ENCODE assay signal across 10 cellular contexts in the genomic region with DNA sequence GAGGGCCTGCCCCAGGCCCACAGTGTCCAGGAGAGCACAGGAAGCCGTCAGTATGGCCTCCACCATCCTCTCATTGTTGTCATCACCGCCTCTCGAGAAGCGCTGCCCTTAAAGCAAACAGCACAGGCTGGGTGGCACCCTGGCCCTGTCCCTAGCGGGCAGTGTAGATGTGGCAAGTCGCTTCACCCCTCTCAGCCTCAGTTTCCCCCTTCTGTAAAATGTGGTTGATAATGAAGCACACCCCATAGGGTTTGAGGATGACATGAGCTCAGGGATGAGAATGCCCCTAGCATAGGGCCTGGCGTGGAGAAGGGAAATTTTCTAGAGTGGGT. TPM values are rescaled to one million over a fixed set of nuclear protein-coding genes. Genes with fewer than 3 reads are reported as not detected.
DNase-seq lines count a peak whose midpoint lies in the region; ATAC-seq and TF ChIP-seq lines count a peak whose summit lies in the region.
"Had no signal": no experiment of that assay in that cellular context is flagged by ENCODE, and none has a peak within 500 bp of the region (broad histone marks: within the 10 kb centered on the region; RNA-seq: fewer than 3 reads in every experiment).

No MANE protein-coding gene starts in this region.

- peak overlapping the region; percentile 28 to 29 for H3K9ac ChIP-seq in stomach smooth muscle (ENCODE audit: low read length in 2 of 2)

- H3K27ac Mint-ChIP-seq in activated T-cell treated with anti-CD3 and anti-CD28 coated beads, Interleukin-2, amount 50 U/mL, for 24 hours: no peak overlapping the region
- H3K27ac Mint-ChIP-seq in T-helper 17 cell: peak overlapping the region; percentile 71

- intact Hi-C loops in left lung (cut with DNase I): loop anchor here in 1 of 2 donors (5.0 kb wide), 1 partner anchor 235 kb away; no protein-coding TSS in a partner anchor

- H3K27me3 Mint-ChIP-seq in activated T-cell treated with anti-CD3 and anti-CD28 coated beads, Interleukin-2, amount 50 U/mL, for 24 hours: peaks cover 4% of the 10 kb centered on the region
- H3K27me3 Mint-ChIP-seq in T-helper 17 cell: no peaks in the 10 kb centered on the region

- H3K27ac ChIP-seq in left lung: peak overlapping the region; percentile 58 to 65
- no peak overlapping the region for H3K27ac ChIP-seq in stomach smooth muscle (ENCODE audit: low read length)
- H3K27ac ChIP-seq: hepatocyte had no signal

- ATAC-seq in T-helper 17 cell (peak; percentile 19), left lung (no peak), HG03457 (IDR thresholded peaks at IDR 0.05; ENCODE audit: unreplicated experiment) (no peak)

- peak in 1 of 2 donors; percentile 40 for TF ChIP-seq CTCF in left lung (IDR thresholded peaks at IDR 0.05)
- no peak for TF ChIP-seq CTCF in GM10248 (IDR thresholded peaks at IDR 0.05; ENCODE audit: control extremely low read depth, extremely low read depth, low read depth, missing control alignments)

- peaks cover 11 to 25% of the 10 kb centered on the region in 2 donors for H3K4me1 ChIP-seq in left lung
- H3K4me1 ChIP-seq in stomach smooth muscle (ENCODE audit: control insufficient read depth, insufficient read depth, low read length): peaks cover 10% of the 10 kb centered on the region

- no peaks in the 10 kb centered on the region for H3K36me3 Mint-ChIP-seq in activated T-cell treated with anti-CD3 and anti-CD28 coated beads, Interleukin-2, amount 50 U/mL, for 24 hours (ENCODE audit: low read depth)
- no peaks in the 10 kb centered on the region for H3K36me3 Mint-ChIP-seq in T-helper 17 cell (ENCODE audit: low read depth)

- H3K36me3 ChIP-seq in left lung (no peaks in the 10 kb centered on the region), stomach smooth muscle (ENCODE audit: control insufficient read depth in 2 of 2, insufficient read depth in 2 of 2, low read length in 2 of 2) (no peaks in the 10 kb centered on the region)

- no peaks in the 10 kb centered on the region for H3K9me3 Mint-ChIP-seq in activated T-cell treated with anti-CD3 and anti-CD28 coated beads, Interleukin-2, amount 50 U/mL, for 24 hours

- H3K4me1 Mint-ChIP-seq in activated T-cell treated with anti-CD3 and anti-CD28 coated beads, Interleukin-2, amount 50 U/mL, for 24 hours (ENCODE audit: low read depth): peaks cover 11% of the 10 kb centered on the region
- peaks cover 15% of the 10 kb centered on the region for H3K4me1 Mint-ChIP-seq in T-helper 17 cell

- POLR2A ChIA-PET in GM10248 (lab: Yijun Ruan, JAX): no interaction called here

- H3K9me3 ChIP-seq in T-helper 17 cell (ENCODE audit: control insufficient read depth, low read length, poor library complexity, severe bottlenecking) (no peaks in the 10 kb centered on the region), left lung (peaks cover 0 to 1% of the 10 kb centered on the region in 2 donors), stomach smooth muscle (ENCODE audit: control insufficient read depth in 2 of 2, low read length in 2 of 2) (no peaks in the 10 kb centered on the region)

- DNase-seq in activated T-cell treated with anti-CD3 and anti-CD28 coated beads, Interleukin-2, amount 50 U/mL, for 24 hours: no peak
- DNase-seq in activated T-cell treated with anti-CD3 and anti-CD28 coated beads, Interleukin-2, amount 50 U/mL, for 48 hours: no peak
- DNase-seq in T-helper 17 cell: no peak
- no peak for DNase-seq in left lung
- DNase-seq in GM10248 (ENCODE audit: extremely low spot score): no peak
- no peak for DNase-seq in stimulated activated CD4-positive, alpha-beta T cell treated with anti-CD3 and anti-CD28 coated beads, Interleukin-2, amount 100 ng/mL, for 24 hours
- DNase-seq: cerebellar nuclear complex had no signal

- CTCF ChIA-PET in GM10248 (lab: Yijun Ruan, JAX): interaction anchor here (0.6 to 6.8 kb wide), 24 partner anchors 9 to 506 kb away, joined by 3 to 98 read pairs (median 6); partner anchors contain the start of gene OTUD3

- H3K27me3 ChIP-seq in left lung (peaks cover 0 to 7% of the 10 kb centered on the region in 2 donors), stomach smooth muscle (ENCODE audit: control insufficient read depth in 1 of 2, insufficient read depth in 2 of 2, low read length in 2 of 2) (no peaks in the 10 kb centered on the region)
- H3K27me3 ChIP-seq: hepatocyte had no signal

- H3K4me3 Mint-ChIP-seq in activated T-cell treated with anti-CD3 and anti-CD28 coated beads, Interleukin-2, amount 50 U/mL, for 24 hours: peak overlapping the region; percentile 62
- peak overlapping the region; percentile 93 for H3K4me3 Mint-ChIP-seq in T-helper 17 cell

- H3K4me3 ChIP-seq in left lung (no peak overlapping the region), stomach smooth muscle (ENCODE audit: low read length in 2 of 2) (peak overlapping the region in 1 of 2 donors; percentile 74)

RNA-seq across cellular contexts. Expression of gene PLA2G2F, which starts 13.4 kb away (rescaled TPM):
- not detected for total RNA-seq in T-helper 17 cell
- not detected for total RNA-seq in left lung
- total RNA-seq: hepatocyte had no signal

RNA-seq across cellular contexts. Expression of gene PLA2G2D, which starts 33.2 kb away (rescaled TPM):
- not detected for total RNA-seq in T-helper 17 cell
- not detected for total RNA-seq in left lung
- total RNA-seq: hepatocyte had no signal

RNA-seq across cellular contexts. Expression of gene UBXN10, which starts 33.3 kb away (rescaled TPM):
- total RNA-seq in T-helper 17 cell (1 to 10 TPM in 1 of 2 donors, under 1 TPM in 1; 0.81 to 1.0 TPM), left lung (1 to 10 TPM; 1.8 to 4.7 TPM)

RNA-seq across cellular contexts. Expression of gene PLA2G2C, which starts 33.8 kb away (rescaled TPM):
- total RNA-seq in T-helper 17 cell (under 1 TPM in 1 of 2 donors, not detected in 1; 0.25 TPM), left lung (not detected)
- total RNA-seq: hepatocyte had no signal
